In the genomic region with DNA sequence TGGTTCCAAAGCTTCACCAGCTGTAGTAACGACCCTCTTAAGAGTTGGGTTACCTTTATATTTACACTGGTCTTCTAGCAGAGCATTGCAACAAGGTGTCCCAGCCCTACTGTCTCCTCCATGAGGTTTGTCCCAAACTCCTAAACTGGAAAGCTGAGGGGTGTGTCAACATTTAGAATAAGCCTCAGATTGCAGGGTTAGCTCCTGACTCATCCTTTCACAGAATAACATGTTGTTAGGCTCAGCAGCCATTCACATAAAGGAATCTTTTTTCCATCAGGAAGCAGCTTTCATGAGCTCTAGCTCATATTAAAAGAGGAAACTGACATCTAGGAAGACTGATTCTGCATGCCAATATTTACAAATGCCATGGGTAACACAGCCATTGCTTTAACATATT, we compare ENCODE assay signal across 1 cellular context.
TF ChIP-seq lines count a peak whose summit lies in the region.

No MANE protein-coding gene starts in this region.

TF ChIP-seq in GM23338, 12 proteins besides CTCF, POLR2A, EP300 and RAD21:
- TF ChIP-seq, protein P1, sequence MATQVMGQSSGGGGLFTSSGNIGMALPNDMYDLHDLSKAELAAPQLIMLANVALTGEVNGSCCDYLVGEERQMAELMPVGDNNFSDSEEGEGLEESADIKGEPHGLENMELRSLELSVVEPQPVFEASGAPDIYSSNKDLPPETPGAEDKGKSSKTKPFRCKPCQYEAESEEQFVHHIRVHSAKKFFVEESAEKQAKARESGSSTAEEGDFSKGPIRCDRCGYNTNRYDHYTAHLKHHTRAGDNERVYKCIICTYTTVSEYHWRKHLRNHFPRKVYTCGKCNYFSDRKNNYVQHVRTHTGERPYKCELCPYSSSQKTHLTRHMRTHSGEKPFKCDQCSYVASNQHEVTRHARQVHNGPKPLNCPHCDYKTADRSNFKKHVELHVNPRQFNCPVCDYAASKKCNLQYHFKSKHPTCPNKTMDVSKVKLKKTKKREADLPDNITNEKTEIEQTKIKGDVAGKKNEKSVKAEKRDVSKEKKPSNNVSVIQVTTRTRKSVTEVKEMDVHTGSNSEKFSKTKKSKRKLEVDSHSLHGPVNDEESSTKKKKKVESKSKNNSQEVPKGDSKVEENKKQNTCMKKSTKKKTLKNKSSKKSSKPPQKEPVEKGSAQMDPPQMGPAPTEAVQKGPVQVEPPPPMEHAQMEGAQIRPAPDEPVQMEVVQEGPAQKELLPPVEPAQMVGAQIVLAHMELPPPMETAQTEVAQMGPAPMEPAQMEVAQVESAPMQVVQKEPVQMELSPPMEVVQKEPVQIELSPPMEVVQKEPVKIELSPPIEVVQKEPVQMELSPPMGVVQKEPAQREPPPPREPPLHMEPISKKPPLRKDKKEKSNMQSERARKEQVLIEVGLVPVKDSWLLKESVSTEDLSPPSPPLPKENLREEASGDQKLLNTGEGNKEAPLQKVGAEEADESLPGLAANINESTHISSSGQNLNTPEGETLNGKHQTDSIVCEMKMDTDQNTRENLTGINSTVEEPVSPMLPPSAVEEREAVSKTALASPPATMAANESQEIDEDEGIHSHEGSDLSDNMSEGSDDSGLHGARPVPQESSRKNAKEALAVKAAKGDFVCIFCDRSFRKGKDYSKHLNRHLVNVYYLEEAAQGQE (IDR thresholded peaks at IDR 0.05; ENCODE audit: unreplicated experiment), result no peak
- TF ChIP-seq ZNF114 (CRISPR knock-in tag; IDR thresholded peaks at IDR 0.05) (no peak), EZH2phosphoT487 (IDR thresholded peaks at IDR 0.05; ENCODE audit: unreplicated experiment) (no peak), POLR2AphosphoS5 (IDR thresholded peaks at IDR 0.05; ENCODE audit: low read depth) (no peak), NANOG (IDR thresholded peaks at IDR 0.05; ENCODE audit: borderline replicate concordance) (no peak), EZH2 (IDR thresholded peaks at IDR 0.05; ENCODE audit: low read depth, unreplicated experiment) (no peak), JUNB (IDR thresholded peaks at IDR 0.05; ENCODE audit: unreplicated experiment) (no peak), CREB1 (CRISPR knock-in tag; IDR thresholded peaks at IDR 0.05; ENCODE audit: low read depth) (no peak), STAT1 (IDR thresholded peaks at IDR 0.05; ENCODE audit: unreplicated experiment) (no peak)
- TF ChIP-seq, protein P2, sequence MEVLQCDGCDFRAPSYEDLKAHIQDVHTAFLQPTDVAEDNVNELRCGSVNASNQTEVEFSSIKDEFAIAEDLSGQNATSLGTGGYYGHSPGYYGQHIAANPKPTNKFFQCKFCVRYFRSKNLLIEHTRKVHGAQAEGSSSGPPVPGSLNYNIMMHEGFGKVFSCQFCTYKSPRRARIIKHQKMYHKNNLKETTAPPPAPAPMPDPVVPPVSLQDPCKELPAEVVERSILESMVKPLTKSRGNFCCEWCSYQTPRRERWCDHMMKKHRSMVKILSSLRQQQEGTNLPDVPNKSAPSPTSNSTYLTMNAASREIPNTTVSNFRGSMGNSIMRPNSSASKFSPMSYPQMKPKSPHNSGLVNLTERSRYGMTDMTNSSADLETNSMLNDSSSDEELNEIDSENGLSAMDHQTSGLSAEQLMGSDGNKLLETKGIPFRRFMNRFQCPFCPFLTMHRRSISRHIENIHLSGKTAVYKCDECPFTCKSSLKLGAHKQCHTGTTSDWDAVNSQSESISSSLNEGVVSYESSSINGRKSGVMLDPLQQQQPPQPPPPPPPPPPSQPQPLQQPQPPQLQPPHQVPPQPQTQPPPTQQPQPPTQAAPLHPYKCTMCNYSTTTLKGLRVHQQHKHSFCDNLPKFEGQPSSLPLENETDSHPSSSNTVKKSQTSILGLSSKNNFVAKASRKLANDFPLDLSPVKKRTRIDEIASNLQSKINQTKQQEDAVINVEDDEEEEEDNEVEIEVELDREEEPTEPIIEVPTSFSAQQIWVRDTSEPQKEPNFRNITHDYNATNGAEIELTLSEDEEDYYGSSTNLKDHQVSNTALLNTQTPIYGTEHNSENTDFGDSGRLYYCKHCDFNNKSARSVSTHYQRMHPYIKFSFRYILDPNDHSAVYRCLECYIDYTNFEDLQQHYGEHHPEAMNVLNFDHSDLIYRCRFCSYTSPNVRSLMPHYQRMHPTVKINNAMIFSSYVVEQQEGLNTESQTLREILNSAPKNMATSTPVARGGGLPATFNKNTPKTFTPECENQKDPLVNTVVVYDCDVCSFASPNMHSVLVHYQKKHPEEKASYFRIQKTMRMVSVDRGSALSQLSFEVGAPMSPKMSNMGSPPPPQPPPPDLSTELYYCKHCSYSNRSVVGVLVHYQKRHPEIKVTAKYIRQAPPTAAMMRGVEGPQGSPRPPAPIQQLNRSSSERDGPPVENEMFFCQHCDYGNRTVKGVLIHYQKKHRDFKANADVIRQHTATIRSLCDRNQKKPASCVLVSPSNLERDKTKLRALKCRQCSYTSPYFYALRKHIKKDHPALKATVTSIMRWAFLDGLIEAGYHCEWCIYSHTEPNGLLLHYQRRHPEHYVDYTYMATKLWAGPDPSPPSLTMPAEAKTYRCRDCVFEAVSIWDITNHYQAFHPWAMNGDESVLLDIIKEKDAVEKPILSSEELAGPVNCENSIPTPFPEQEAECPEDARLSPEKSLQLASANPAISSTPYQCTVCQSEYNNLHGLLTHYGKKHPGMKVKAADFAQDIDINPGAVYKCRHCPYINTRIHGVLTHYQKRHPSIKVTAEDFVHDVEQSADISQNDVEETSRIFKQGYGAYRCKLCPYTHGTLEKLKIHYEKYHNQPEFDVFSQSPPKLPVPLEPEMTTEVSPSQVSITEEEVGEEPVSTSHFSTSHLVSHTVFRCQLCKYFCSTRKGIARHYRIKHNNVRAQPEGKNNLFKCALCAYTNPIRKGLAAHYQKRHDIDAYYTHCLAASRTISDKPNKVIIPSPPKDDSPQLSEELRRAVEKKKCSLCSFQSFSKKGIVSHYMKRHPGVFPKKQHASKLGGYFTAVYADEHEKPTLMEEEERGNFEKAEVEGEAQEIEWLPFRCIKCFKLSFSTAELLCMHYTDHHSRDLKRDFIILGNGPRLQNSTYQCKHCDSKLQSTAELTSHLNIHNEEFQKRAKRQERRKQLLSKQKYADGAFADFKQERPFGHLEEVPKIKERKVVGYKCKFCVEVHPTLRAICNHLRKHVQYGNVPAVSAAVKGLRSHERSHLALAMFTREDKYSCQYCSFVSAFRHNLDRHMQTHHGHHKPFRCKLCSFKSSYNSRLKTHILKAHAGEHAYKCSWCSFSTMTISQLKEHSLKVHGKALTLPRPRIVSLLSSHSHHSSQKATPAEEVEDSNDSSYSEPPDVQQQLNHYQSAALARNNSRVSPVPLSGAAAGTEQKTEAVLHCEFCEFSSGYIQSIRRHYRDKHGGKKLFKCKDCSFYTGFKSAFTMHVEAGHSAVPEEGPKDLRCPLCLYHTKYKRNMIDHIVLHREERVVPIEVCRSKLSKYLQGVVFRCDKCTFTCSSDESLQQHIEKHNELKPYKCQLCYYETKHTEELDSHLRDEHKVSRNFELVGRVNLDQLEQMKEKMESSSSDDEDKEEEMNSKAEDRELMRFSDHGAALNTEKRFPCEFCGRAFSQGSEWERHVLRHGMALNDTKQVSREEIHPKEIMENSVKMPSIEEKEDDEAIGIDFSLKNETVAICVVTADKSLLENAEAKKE (CRISPR knock-in tag; IDR thresholded peaks at IDR 0.05), result no peak
- TF ChIP-seq, protein P3, sequence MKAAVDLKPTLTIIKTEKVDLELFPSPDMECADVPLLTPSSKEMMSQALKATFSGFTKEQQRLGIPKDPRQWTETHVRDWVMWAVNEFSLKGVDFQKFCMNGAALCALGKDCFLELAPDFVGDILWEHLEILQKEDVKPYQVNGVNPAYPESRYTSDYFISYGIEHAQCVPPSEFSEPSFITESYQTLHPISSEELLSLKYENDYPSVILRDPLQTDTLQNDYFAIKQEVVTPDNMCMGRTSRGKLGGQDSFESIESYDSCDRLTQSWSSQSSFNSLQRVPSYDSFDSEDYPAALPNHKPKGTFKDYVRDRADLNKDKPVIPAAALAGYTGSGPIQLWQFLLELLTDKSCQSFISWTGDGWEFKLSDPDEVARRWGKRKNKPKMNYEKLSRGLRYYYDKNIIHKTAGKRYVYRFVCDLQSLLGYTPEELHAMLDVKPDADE (IDR thresholded peaks at IDR 0.05), result no peak
